8 cellular contexts compared by ENCODE assay signal in the genomic region with DNA sequence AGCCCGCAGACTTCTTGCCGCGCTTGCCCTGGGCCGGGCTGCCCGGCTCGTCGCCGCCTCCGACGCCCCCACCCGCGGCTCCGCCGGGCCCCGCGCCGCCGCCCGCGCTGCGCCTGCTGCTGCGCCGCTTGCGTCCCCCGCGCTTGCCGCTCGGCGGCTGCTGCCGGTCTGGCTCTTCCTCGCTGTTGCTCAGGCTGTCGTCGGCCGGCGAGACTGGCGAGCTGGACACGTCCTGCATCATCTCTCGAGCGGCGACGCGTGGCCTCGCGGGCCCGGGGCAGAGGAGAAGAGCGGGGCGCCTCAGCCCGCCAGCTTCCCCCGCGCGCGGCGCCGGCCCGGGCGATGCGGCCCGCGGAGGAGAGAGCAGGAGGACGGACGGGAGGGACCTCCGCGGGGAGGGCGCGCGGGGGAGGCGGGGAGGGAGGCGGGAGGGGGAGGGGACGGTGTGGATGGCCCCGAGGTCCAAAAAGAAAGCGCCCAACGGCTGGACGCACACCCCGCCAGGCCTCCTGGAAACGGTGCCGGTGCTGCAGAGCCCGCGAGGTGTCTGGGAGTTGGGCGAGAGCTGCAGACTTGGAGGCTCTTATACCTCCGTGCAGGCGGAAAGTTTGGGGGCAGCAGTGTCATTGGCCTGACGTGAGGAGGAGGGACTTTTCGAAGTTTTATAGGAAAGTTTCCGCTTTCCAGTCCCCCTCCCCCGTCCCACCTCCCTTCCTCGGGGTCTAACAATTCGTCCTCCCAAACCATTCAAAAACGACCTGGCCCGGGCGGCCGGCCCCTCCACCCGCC. TPM values are rescaled to one million over a fixed set of nuclear protein-coding genes. Genes with fewer than 3 reads are reported as not detected.
DNase-seq lines count a peak whose midpoint lies in the region; ATAC-seq, FAIRE-seq and TF ChIP-seq lines count a peak whose summit lies in the region.

Gene TWIST1, minus strand, starts transcription at position 556 of the 789 bp plus-strand sequence. Its CDS starts 315 bp downstream, at position 241.

- no TSS peak for BruUV-seq in HepG2 (replicated peaks; lab: Mats Ljungman, UMichigan)

- H3K4me1 ChIP-seq in right lobe of liver (peaks cover 0 to 5% (median 0%) of the 10 kb centered on the region in 4 donors), HepG2 (ENCODE audit: insufficient read depth, low read length) (no peaks in the 10 kb centered on the region), thoracic aorta (ENCODE audit: control insufficient read depth in 1 of 2, low read depth in 2 of 2) (peaks cover 11 to 27% of the 10 kb centered on the region in 2 donors)
- no peaks in the 10 kb centered on the region for H3K4me1 ChIP-seq in CD4-positive, alpha-beta memory T cell (ENCODE audit: insufficient read depth, low read length)

- H3K4me1 Mint-ChIP-seq in CD4-positive, alpha-beta memory T cell = peaks cover 0 to 2% (median under 1%) of the 10 kb centered on the region in 4 donors

- FAIRE-seq in HepG2 (lab: Jason Lieb, UNC) = no peak

- no peak within 1 kb of the TSS for H3K4me2 ChIP-seq in HepG2 (ENCODE audit: low read depth, low read length)

- H3K36me3 ChIP-seq in right lobe of liver (no peaks in the 10 kb centered on the region), HepG2 (replicated peaks in 1 of 2; ENCODE audit: control insufficient read depth in 1 of 2, insufficient read depth in 2 of 2, low read length in 2 of 2) (no peaks in the 10 kb centered on the region), thoracic aorta (no peaks in the 10 kb centered on the region)
- no peaks in the 10 kb centered on the region for H3K36me3 ChIP-seq in CD4-positive, alpha-beta memory T cell (ENCODE audit: insufficient read depth, low read length)

- H3K27ac ChIP-seq in right lobe of liver (no peak within 1 kb of the TSS), HepG2 (ENCODE audit: extremely low read length, insufficient read depth, low read length) (no peak within 1 kb of the TSS), thoracic aorta (peak within 1 kb of the TSS; percentile 82 to 91)
- H3K27ac ChIP-seq in CD4-positive, alpha-beta memory T cell (ENCODE audit: low read depth, low read length) = no peak within 1 kb of the TSS

- WGBS in right lobe of liver (ENCODE audit: insufficient coverage, low coverage, low lambda C conversion rate, missing lambda C conversion rate) = 0% methylated on average over 6 of the region's 92 CpGs
- WGBS in HepG2 (ENCODE audit: low lambda C conversion rate) = 85% methylated on average over 90 of the region's 92 CpGs

- TF ChIP-seq CTCF in right lobe of liver (IDR thresholded peaks at IDR 0.05) (no peak), HepG2 (CRISPR knock-in tag; IDR thresholded peaks at IDR 0.05) (no peak), thoracic aorta (IDR thresholded peaks at IDR 0.05) (peak; percentile 9)

- TF ChIP-seq POLR2A in right lobe of liver (IDR thresholded peaks at IDR 0.05) (no peak), HepG2 (IDR thresholded peaks at IDR 0.05; ENCODE audit: insufficient read depth in 1 of 2, low read depth in 2 of 2, low read length in 2 of 2) (no peak)

- H3K27ac Mint-ChIP-seq in CD4-positive, alpha-beta memory T cell = no peak within 1 kb of the TSS

- DNase-seq in right lobe of liver = peak in 2 of 3 donors; percentile 24 to 52
- DNase-seq in HepG2 (ENCODE audit: low spot score) = no peak
- DNase-seq in NCI-H1105 (lab: John Stamatoyannopoulos, UW) = peak; percentile 20
- peak; percentile 35 to 45 for DNase-seq in T47D (ENCODE audit: low read depth in 1 of 2, low spot score in 1 of 2)
- peak; percentile 25 for DNase-seq in kidney tubule cell (ENCODE audit: low spot score)
- DNase-seq in thoracic aorta (ENCODE audit: low spot score) = no peak
- no peak for DNase-seq in 8988T
- no peak for DNase-seq in CD4-positive, alpha-beta memory T cell

- no peaks in the 10 kb centered on the region for H3K36me3 Mint-ChIP-seq in CD4-positive, alpha-beta memory T cell

- H3K9me3 Mint-ChIP-seq in CD4-positive, alpha-beta memory T cell = peaks cover 0 to 10% (median 3%) of the 10 kb centered on the region in 8 donors

- H4K20me1 ChIP-seq in HepG2 (ENCODE audit: insufficient read depth, low read length) = no peaks in the 10 kb centered on the region

- no peak within 1 kb of the TSS for H3K4me3 Mint-ChIP-seq in CD4-positive, alpha-beta memory T cell

- H3K27me3 Mint-ChIP-seq in CD4-positive, alpha-beta memory T cell = peaks cover 20 to 32% of the 10 kb centered on the region in 2 donors

- H3K9me3 ChIP-seq in right lobe of liver = no peaks in the 10 kb centered on the region
- H3K9me3 ChIP-seq in HepG2 (ENCODE audit: low read length) = no peaks in the 10 kb centered on the region
- H3K9me3 ChIP-seq in thoracic aorta = no peaks in the 10 kb centered on the region
- no peaks in the 10 kb centered on the region for H3K9me3 ChIP-seq in CD4-positive, alpha-beta memory T cell (ENCODE audit: control insufficient read depth in 1 of 2, low read length in 2 of 2)

- in situ Hi-C loops in HepG2 (cut with HindIII; ENCODE audit: extremely low pct_ligation_motif_present, low pct_unique_long_range_greater_than_20kb) (loop anchor here (25.0 kb wide), 1 partner anchor 545 kb away; no protein-coding TSS in a partner anchor), T47D (cut with HindIII; ENCODE audit: low pct_unique_long_range_greater_than_20kb, low sequenced_read_pairs) (no loop called here)

- peaks cover 2 to 15% of the 10 kb centered on the region in 2 donors for H3K27me3 ChIP-seq in right lobe of liver
- H3K27me3 ChIP-seq in HepG2 (ENCODE audit: control insufficient read depth in 1 of 2, insufficient read depth in 2 of 2, low read length in 2 of 2) = peaks cover 0 to 7% of the 10 kb centered on the region in 2 experiments; a peak in 3 of 5 replicates
- H3K27me3 ChIP-seq in thoracic aorta (replicated peaks; ENCODE audit: insufficient read depth) = no peaks in the 10 kb centered on the region
- H3K27me3 ChIP-seq in CD4-positive, alpha-beta memory T cell (ENCODE audit: insufficient read depth, low read length) = peaks cover 18% of the 10 kb centered on the region

- no peak for TF ChIP-seq RAD21 in HepG2 (CRISPR knock-in tag; IDR thresholded peaks at IDR 0.05)

- ATAC-seq in right lobe of liver (peak; percentile 26 to 39 (median 30)), HepG2 (no peak), thoracic aorta (ENCODE audit: insufficient number of reproducible peaks, low FRiP score, low read depth) (peak; percentile 75)

- no peak within 1 kb of the TSS for H2AFZ ChIP-seq in HepG2 (ENCODE audit: low read length)

- H3K79me2 ChIP-seq in HepG2 (ENCODE audit: insufficient read depth, low read length) = no peaks in the 10 kb centered on the region

- POLR2A ChIA-PET in HepG2 (lab: Yijun Ruan, JAX) = no interaction called here
- POLR2A ChIA-PET in CD4-positive, alpha-beta memory T cell (lab: Charles Lee; ENCODE audit: partially characterized antibody) = no interaction called here

- H3K4me3 ChIP-seq in right lobe of liver (peak within 1 kb of the TSS; percentile 18 to 31 (median 26)), HepG2 (replicated peaks in 1 of 3; ENCODE audit: insufficient read depth in 1 of 3, low read depth in 2 of 3, low read length in 3 of 3) (no peak within 1 kb of the TSS), thoracic aorta (peak within 1 kb of the TSS; percentile 92)
- no peak within 1 kb of the TSS for H3K4me3 ChIP-seq in CD4-positive, alpha-beta memory T cell (ENCODE audit: low read length in 2 of 2)

- TF ChIP-seq EP300 in HepG2 (IDR thresholded peaks at IDR 0.05; ENCODE audit: low read depth in 2 of 2, low read length in 2 of 2) (no peak), HepG2 (CRISPR knock-in tag; IDR thresholded peaks at IDR 0.05; ENCODE audit: borderline replicate concordance) (no peak)

- CTCF ChIA-PET in HepG2 (lab: Yijun Ruan, JAX; ENCODE audit: low intra/inter-chr PET ratio, low total read pairs) = no interaction called here
- CTCF ChIA-PET in CD4-positive, alpha-beta memory T cell (lab: Charles Lee; ENCODE audit: partially characterized antibody) = no interaction called here

- H3K9ac ChIP-seq in HepG2 (ENCODE audit: insufficient read depth, low read depth, low read length) = no peak within 1 kb of the TSS

- intact Hi-C loops in right lobe of liver (cut with DNase I) = no loop called here
- intact Hi-C loops in HepG2 (cut with micrococcal nuclease; ENCODE audit: unreplicated experiment) = no loop called here
- intact Hi-C loops in CD4-positive, alpha-beta memory T cell (cut with micrococcal nuclease) = no loop called here

TF ChIP-seq in HepG2, 621 proteins besides CTCF, POLR2A, EP300 and RAD21 (continues in another document):
- no peak for TF ChIP-seq ZFX (CRISPR knock-in tag; IDR thresholded peaks at IDR 0.05; ENCODE audit: low read depth)
- TF ChIP-seq ZNF33A (CRISPR knock-in tag; IDR thresholded peaks at IDR 0.05; ENCODE audit: borderline replicate concordance) = no peak
- no peak for TF ChIP-seq ISX (CRISPR knock-in tag; conservative IDR thresholded peaks at IDR 0.05)
- no peak for TF ChIP-seq ZBTB7A (CRISPR knock-in tag; IDR thresholded peaks at IDR 0.05)

RNA-seq across cellular contexts. Expression of gene TWIST1, which starts in this region (rescaled TPM):
- total RNA-seq in right lobe of liver = under 1 TPM in 1 of 6 experiments, not detected in 5; 0.42 TPM
- not detected in 2 replicates for total RNA-seq in HepG2 (2016; rRNA removed; fragmentation: Illumina TruSeq; extraction: Trizol)
- not detected in 2 replicates for total RNA-seq in HepG2 (2016; cell fraction: cytosol; rRNA removed; fragmentation: Illumina TruSeq; extraction: Trizol; ENCODE audit: low read depth)
- total RNA-seq in HepG2 (2016; cell fraction: insoluble cytoplasmic fraction; rRNA removed; fragmentation: Illumina TruSeq; extraction: Trizol) = not detected in 2 replicates
- not detected in 2 replicates for total RNA-seq in HepG2 (2016; cell fraction: membrane; rRNA removed; fragmentation: Illumina TruSeq; extraction: Trizol)
- total RNA-seq in HepG2 (2016; cell fraction: nucleus; rRNA removed; fragmentation: Illumina TruSeq; extraction: Trizol) = not detected in 2 replicates
- polyA plus RNA-seq in HepG2 (2011; rRNA removed) = not detected in 2 replicates
- not detected in 2 replicates for polyA plus RNA-seq in HepG2 (2011; cell fraction: cytosol; rRNA removed)
- polyA plus RNA-seq in HepG2 (2011; cell fraction: nucleus; rRNA removed) = not detected in 2 replicates
- not detected in 2 replicates for polyA plus RNA-seq in HepG2 (2012)
- polyA plus RNA-seq in HepG2 (2016; cell fraction: cytosol; fragmentation: Illumina TruSeq; extraction: Trizol; ENCODE audit: low read depth) = not detected in 2 replicates
- polyA plus RNA-seq in HepG2 (2016; cell fraction: insoluble cytoplasmic fraction; fragmentation: Illumina TruSeq; extraction: Trizol; ENCODE audit: low read depth) = not detected in 2 replicates
- not detected in 2 replicates for polyA plus RNA-seq in HepG2 (2016; cell fraction: membrane; fragmentation: Illumina TruSeq; extraction: Trizol; ENCODE audit: low read depth)
- polyA plus RNA-seq in HepG2 (2016; cell fraction: nucleus; fragmentation: Illumina TruSeq; extraction: Trizol; ENCODE audit: insufficient read depth, low read depth) = not detected in 2 replicates
- not detected in 2 replicates for polyA minus RNA-seq in HepG2 (2011; rRNA and poly(A)+ RNA removed; ENCODE audit: low replicate concordance)
- not detected in 2 replicates for polyA minus RNA-seq in HepG2 (2011; cell fraction: cytosol; rRNA and poly(A)+ RNA removed)
- not detected in 2 replicates for polyA minus RNA-seq in HepG2 (2011; cell fraction: nucleus; rRNA and poly(A)+ RNA removed)
- 10 to 100 TPM; 14.2 to 26.0 TPM for total RNA-seq in thoracic aorta
- total RNA-seq in CD4-positive, alpha-beta memory T cell = not detected
- polyA plus RNA-seq in CD4-positive, alpha-beta memory T cell = not detected

Comparison
In these comparisons a context has a peak if more than half of its experiments do, and no peak if none do; other contexts are left out.
1. RNA of gene TWIST1 (total RNA-seq): 14.2 to 26.0 TPM in thoracic aorta; 0.42 TPM in right lobe of liver, not detected in HepG2 and not detected in CD4-positive, alpha-beta memory T cell; every median in the first group is over 10 times any median in the second.
2. Peak in DNase-seq, ATAC-seq and H3K4me3 ChIP-seq in right lobe of liver; RNA of the gene not detected or under 1 TPM.
3. DNase-seq: peak in NCI-H1105 (single experiment), T47D (2 of 2) and kidney tubule cell (single experiment); none in HepG2 (single experiment), thoracic aorta (single experiment), 8988T (single experiment) and CD4-positive, alpha-beta memory T cell (0 of 5).
4. H3K27ac ChIP-seq: peak in thoracic aorta (2 of 2); none in right lobe of liver (0 of 3), HepG2 (single experiment) and CD4-positive, alpha-beta memory T cell (single experiment).